In genomic region chr1:18485227-18485626, GRCh38 we compare ENCODE assay signal across 25 cellular contexts. TPM values are rescaled to one million over a fixed set of nuclear protein-coding genes. Genes with fewer than 3 reads are reported as not detected.
"Had no signal": no experiment of that assay in that cellular context is flagged by ENCODE, and none has a peak within 500 bp of the region (broad histone marks: within the 10 kb centered on the region; RNA-seq: fewer than 3 reads in every experiment).

No MANE protein-coding gene starts in this region.

- H3K4me3 ChIP-seq: K562, SJSA1 had no signal

- H3K27ac Mint-ChIP-seq: activated CD8-positive, alpha-beta memory T cell treated with anti-CD3 and anti-CD28 coated beads, Interleukin-2, amount 10 ng/mL, durations not matched to agents 7 days and 5 days; activated CD8-positive, alpha-beta T cell treated with anti-CD3 and anti-CD28 coated beads, Interleukin-2, amount 10 ng/mL, durations not matched to agents 7 days and 5 days; activated naive CD4-positive, alpha-beta T cell treated with anti-CD3 and anti-CD28 coated beads, Interleukin-2, amount 10 ng/mL, durations not matched to agents 7 days and 5 days; activated naive CD8-positive, alpha-beta T cell treated with anti-CD3 and anti-CD28 coated beads for 36 hours; T-helper 1 cell treated with Interleukin-12 subunit alpha and Interleukin-12 subunit beta and Interleukin-4 antibody, amounts not matched to agents 30 μg/mL and 1 μg/mL, for 36 hours had no signal

- H3K27ac ChIP-seq: SJSA1 had no signal

- H3K4me3 Mint-ChIP-seq: activated CD8-positive, alpha-beta memory T cell treated with anti-CD3 and anti-CD28 coated beads, Interleukin-2, amount 10 ng/mL, durations not matched to agents 7 days and 5 days; activated CD8-positive, alpha-beta T cell treated with anti-CD3 and anti-CD28 coated beads, Interleukin-2, amount 10 ng/mL, durations not matched to agents 7 days and 5 days; activated naive CD4-positive, alpha-beta T cell treated with anti-CD3 and anti-CD28 coated beads, Interleukin-2, amount 10 ng/mL, durations not matched to agents 7 days and 5 days; activated naive CD8-positive, alpha-beta T cell treated with anti-CD3 and anti-CD28 coated beads for 36 hours; activated T-cell treated with anti-CD3 and anti-CD28 coated beads, Interleukin-2, amount 50 U/mL, for 4 hours; T-helper 1 cell treated with Interleukin-12 subunit alpha and Interleukin-12 subunit beta and Interleukin-4 antibody, amounts not matched to agents 30 μg/mL and 1 μg/mL, for 36 hours had no signal

- H3K27me3 Mint-ChIP-seq: activated CD8-positive, alpha-beta memory T cell treated with anti-CD3 and anti-CD28 coated beads, Interleukin-2, amount 10 ng/mL, durations not matched to agents 7 days and 5 days had no signal

- H3K9me3 Mint-ChIP-seq: activated naive CD4-positive, alpha-beta T cell treated with anti-CD3 and anti-CD28 coated beads, Interleukin-2, amount 10 ng/mL, durations not matched to agents 7 days and 5 days; activated T-cell treated with anti-CD3 and anti-CD28 coated beads, Interleukin-2, amount 50 U/mL, for 4 hours; T-helper 1 cell treated with Interleukin-12 subunit alpha and Interleukin-12 subunit beta and Interleukin-4 antibody, amounts not matched to agents 30 μg/mL and 1 μg/mL, for 36 hours had no signal

- H3K4me1 ChIP-seq: SJSA1 had no signal

- H3K9me3 ChIP-seq: SJSA1 had no signal

- H3K36me3 ChIP-seq: SJSA1 had no signal

- H3K4me1 Mint-ChIP-seq: activated CD8-positive, alpha-beta memory T cell treated with anti-CD3 and anti-CD28 coated beads, Interleukin-2, amount 10 ng/mL, durations not matched to agents 7 days and 5 days; activated naive CD8-positive, alpha-beta T cell treated with anti-CD3 and anti-CD28 coated beads for 36 hours had no signal

- FAIRE-seq: K562, RCC 7860 had no signal

- ATAC-seq: activated CD8-positive, alpha-beta memory T cell treated with anti-CD3 and anti-CD28 coated beads, Interleukin-2, amount 10 ng/mL, durations not matched to agents 7 days and 5 days; activated CD8-positive, alpha-beta T cell treated with anti-CD3 and anti-CD28 coated beads, Interleukin-2, amount 10 ng/mL, durations not matched to agents 7 days and 5 days; activated T-cell treated with anti-CD3 and anti-CD28 coated beads, Interleukin-2, amount 50 U/mL, for 4 hours; K562; PC-3; SK-N-SH treated with all-trans-retinoic acid at 6 μM for 48 hours had no signal

- DNase-seq: activated CD4-positive, alpha-beta T cell treated with anti-CD3 and anti-CD28 coated beads for 48 hours; activated CD4-positive, alpha-beta T cell treated with anti-CD3 and anti-CD28 coated beads, Interleukin-2, amount 50 U/mL, for 4 hours; activated CD4-positive, CD25-positive, alpha-beta regulatory T cell treated with anti-CD3 and anti-CD28 coated beads, Interleukin-2, amount 50 U/mL, for 72 hours; activated CD8-positive, alpha-beta memory T cell treated with anti-CD3 and anti-CD28 coated beads, Interleukin-2, amount 10 ng/mL, durations not matched to agents 7 days and 5 days; activated CD8-positive, alpha-beta T cell treated with anti-CD3 and anti-CD28 coated beads, Interleukin-2, amount 10 ng/mL, durations not matched to agents 7 days and 5 days; activated gamma-delta T cell treated with Interleukin-2 at 50 U/mL for 16 hours; activated naive CD4-positive, alpha-beta T cell treated with anti-CD3 and anti-CD28 coated beads, Interleukin-2, amount 10 ng/mL, durations not matched to agents 7 days and 5 days; activated naive CD8-positive, alpha-beta T cell treated with anti-CD3 and anti-CD28 coated beads for 36 hours; activated T-cell treated with anti-CD3 and anti-CD28 coated beads, Interleukin-2, amount 50 U/mL, for 4 hours; Karpas-422; MM.1S; NCI-H1105; NCI-H1436; NCI-H187; NCI-H2081; NCI-H524; PC-3; SHP77; SW 1271 had no signal

RNA-seq across cellular contexts. Expression of gene KLHDC7A, which starts 4.5 kb away (rescaled TPM):
- total RNA-seq: activated CD8-positive, alpha-beta memory T cell treated with anti-CD3 and anti-CD28 coated beads, Interleukin-2, amount 10 ng/mL, durations not matched to agents 7 days and 5 days; activated CD8-positive, alpha-beta T cell treated with anti-CD3 and anti-CD28 coated beads, Interleukin-2, amount 10 ng/mL, durations not matched to agents 7 days and 5 days; activated naive CD8-positive, alpha-beta T cell treated with anti-CD3 and anti-CD28 coated beads for 36 hours; activated T-cell treated with anti-CD3 and anti-CD28 coated beads, Interleukin-2, amount 50 U/mL, for 4 hours; cardiac septum; PC-3; SJSA1 had no signal
